ENCODE assay signal across 1 cellular context in genomic region chr9:4836676-4837075, GRCh38.
TF ChIP-seq lines count a peak whose summit lies in the region.

No MANE protein-coding gene starts in this region.

TF ChIP-seq in HepG2, 621 proteins besides CTCF, POLR2A, EP300 and RAD21:
- TF ChIP-seq GABPB1 (CRISPR knock-in tag; IDR thresholded peaks at IDR 0.05) (no peak), ZNF207 (IDR thresholded peaks at IDR 0.05; ENCODE audit: borderline replicate concordance) (no peak), ZNF17 (CRISPR knock-in tag; IDR thresholded peaks at IDR 0.05) (no peak), NBN (conservative IDR thresholded peaks at IDR 0.05) (no peak), SOX5 (CRISPR knock-in tag; IDR thresholded peaks at IDR 0.05; ENCODE audit: borderline replicate concordance) (no peak), ZBTB4 (CRISPR knock-in tag; IDR thresholded peaks at IDR 0.05; ENCODE audit: borderline replicate concordance) (no peak), GLMP (CRISPR knock-in tag; IDR thresholded peaks at IDR 0.05; ENCODE audit: borderline replicate concordance) (no peak), ZKSCAN1 (IDR thresholded peaks at IDR 0.05; ENCODE audit: low read length) (no peak), NFKB2 (CRISPR knock-in tag; IDR thresholded peaks at IDR 0.05; ENCODE audit: borderline replicate concordance) (no peak), ZNF773 (CRISPR knock-in tag; IDR thresholded peaks at IDR 0.05; ENCODE audit: borderline replicate concordance) (no peak), PREB (CRISPR knock-in tag; IDR thresholded peaks at IDR 0.05) (no peak), CEBPG (CRISPR knock-in tag; IDR thresholded peaks at IDR 0.05) (no peak), ZNF850 (CRISPR knock-in tag; conservative IDR thresholded peaks at IDR 0.05) (no peak), ZNF414 (CRISPR knock-in tag; IDR thresholded peaks at IDR 0.05) (no peak), RBM22 (optimal IDR thresholded peaks at IDR 0.05; ENCODE audit: low read length) (no peak), BCLAF1 (IDR thresholded peaks at IDR 0.05) (no peak), ADNP (CRISPR knock-in tag; IDR thresholded peaks at IDR 0.05) (no peak), MYNN (CRISPR knock-in tag; IDR thresholded peaks at IDR 0.05; ENCODE audit: low read depth) (no peak), MYPOP (CRISPR knock-in tag; IDR thresholded peaks at IDR 0.05) (no peak), MYC (CRISPR knock-in tag; IDR thresholded peaks at IDR 0.05; ENCODE audit: borderline replicate concordance) (no peak)
TF ChIP-seq in HepG2: peak in this region for 0.
